ENCODE assay signal across 9 cellular contexts in the genomic region with DNA sequence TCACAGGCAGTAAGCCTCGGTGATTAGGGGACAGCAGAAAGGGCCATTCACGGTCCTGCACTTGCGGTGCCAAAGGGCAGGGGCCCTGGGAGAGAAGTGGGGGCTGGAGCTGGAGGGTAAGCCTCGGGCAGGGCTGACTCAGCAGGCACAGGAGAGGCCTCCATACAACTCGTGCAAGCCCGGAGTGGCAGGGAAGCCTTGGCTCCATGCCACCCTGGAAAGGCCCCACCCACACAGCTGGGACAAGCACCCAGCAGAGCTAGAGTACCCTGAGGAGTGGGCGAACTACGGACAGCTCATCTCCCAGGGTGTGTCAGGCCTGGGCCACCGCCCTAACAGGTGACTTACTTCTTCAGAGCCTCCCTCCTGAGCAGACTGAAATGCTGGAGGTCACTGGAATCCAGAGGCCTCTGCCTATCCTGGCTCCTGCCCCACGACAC. TPM values are rescaled to one million over a fixed set of nuclear protein-coding genes. Genes with fewer than 3 reads are reported as not detected.
A peak's percentile ranks its signal among the peaks of the same experiment; 100 is the strongest.
DNase-seq lines count a peak whose midpoint lies in the region; ATAC-seq and TF ChIP-seq lines count a peak whose summit lies in the region.
"Had no signal": no experiment of that assay in that cellular context is flagged by ENCODE, and none has a peak within 500 bp of the region (broad histone marks: within the 10 kb centered on the region; RNA-seq: fewer than 3 reads in every experiment).

No MANE protein-coding gene starts in this region.

- H3K4me3 ChIP-seq in cardiac fibroblast (replicated peaks in 1 of 2; ENCODE audit: low read depth in 2 of 2, low read length in 2 of 2) (no peak overlapping the region), mesenchymal stem cell (ENCODE audit: insufficient read depth in 1 of 2, low read depth in 1 of 2, low read length in 2 of 2) (no peak overlapping the region)

- no peak overlapping the region for H3K4ac ChIP-seq in mesenchymal stem cell (ENCODE audit: low read depth in 1 of 2, low read length in 2 of 2)

- H4K8ac ChIP-seq in mesenchymal stem cell (ENCODE audit: low read length): no peak overlapping the region

- CTCF ChIA-PET in WTC11 (lab: Charles Lee): interaction anchor here (1.3 to 1.5 kb wide), 2 partner anchors 16 to 32 kb away, joined by 3 to 5 read pairs; no protein-coding TSS in a partner anchor

- H4K91ac ChIP-seq in mesenchymal stem cell (ENCODE audit: low read length): no peak overlapping the region

- peaks cover 5% of the 10 kb centered on the region for H3K27me3 Mint-ChIP-seq in activated T-helper 2 cell treated with anti-CD3 and anti-CD28 coated beads, Interferon-gamma antibody, Interleukin-2, Interleukin-4, amounts not matched to agents 10 μg/mL and 5 μg/mL and 100 μg/mL, durations not matched to agents 14 hours and 24 hours and 36 hours (ENCODE audit: low read depth)
- 0 out of 2 replicates have a peak, but pooled peaks cover 3% of the 10 kb centered on the region for H3K27me3 Mint-ChIP-seq in WTC11 (ENCODE audit: low read depth)

- intact Hi-C loops in activated T-helper 2 cell treated with anti-CD3 and anti-CD28 coated beads, Interferon-gamma antibody, Interleukin-2, Interleukin-4, amounts not matched to agents 10 μg/mL and 5 μg/mL and 100 μg/mL, durations not matched to agents 14 hours and 24 hours and 36 hours (cut with micrococcal nuclease): no loop called here

- H3K36me3 Mint-ChIP-seq in activated T-helper 2 cell treated with anti-CD3 and anti-CD28 coated beads, Interferon-gamma antibody, Interleukin-2, Interleukin-4, amounts not matched to agents 10 μg/mL and 5 μg/mL and 100 μg/mL, durations not matched to agents 14 hours and 24 hours and 36 hours (ENCODE audit: low read depth): no peaks in the 10 kb centered on the region
- no peaks in the 10 kb centered on the region for H3K36me3 Mint-ChIP-seq in WTC11

- no peak overlapping the region for H2BK5ac ChIP-seq in mesenchymal stem cell (ENCODE audit: low read depth, low read length, poor library complexity, severe bottlenecking)

- H3K9me3 Mint-ChIP-seq in activated T-helper 2 cell treated with anti-CD3 and anti-CD28 coated beads, Interferon-gamma antibody, Interleukin-2, Interleukin-4, amounts not matched to agents 10 μg/mL and 5 μg/mL and 100 μg/mL, durations not matched to agents 14 hours and 24 hours and 36 hours: no peaks in the 10 kb centered on the region
- no peaks in the 10 kb centered on the region for H3K9me3 Mint-ChIP-seq in WTC11

- peak overlapping the region; percentile 38 for H3K9ac ChIP-seq in mesenchymal stem cell (ENCODE audit: low read length)

- H3K4me2 ChIP-seq in mesenchymal stem cell (ENCODE audit: low read length, poor library complexity, severe bottlenecking): no peak overlapping the region

- H3K79me1 ChIP-seq in mesenchymal stem cell (replicated peaks; ENCODE audit: low read length, poor library complexity, severe bottlenecking): peaks cover 29% of the 10 kb centered on the region

- peak overlapping the region in 1 of 2 experiments; percentile 54 for H3K18ac ChIP-seq in mesenchymal stem cell (ENCODE audit: low read depth in 1 of 2, low read length in 2 of 2)

- TF ChIP-seq CTCF in cardiac fibroblast (IDR thresholded peaks at IDR 0.05; ENCODE audit: low read depth, low read length) (no peak), WTC11 (IDR thresholded peaks at IDR 0.05) (no peak)

- peaks cover 49% of the 10 kb centered on the region for H3K4me1 ChIP-seq in mesenchymal stem cell (ENCODE audit: control insufficient read depth, insufficient read depth, low read depth, low read length)

- H2BK15ac ChIP-seq in mesenchymal stem cell (ENCODE audit: low read depth, poor library complexity, severe bottlenecking): no peak overlapping the region

- DNase-seq in AG08396 (ENCODE audit: low spot score): peak; percentile 75
- DNase-seq in LHCN-M2 (ENCODE audit: low read depth): peak; percentile 53
- DNase-seq in cardiac fibroblast (ENCODE audit: low read depth in 2 of 2): peak; percentile 46 to 69
- DNase-seq in mesenchymal stem cell: peak; percentile 72
- no peak for DNase-seq in activated T-helper 2 cell treated with anti-CD3 and anti-CD28 coated beads, Interferon-gamma antibody, Interleukin-2, Interleukin-4, amounts not matched to agents 10 μg/mL and 5 μg/mL and 100 μg/mL, durations not matched to agents 14 hours and 24 hours and 36 hours (ENCODE audit: low spot score)
- no peak for DNase-seq in stimulated activated naive CD4-positive, alpha-beta T cell treated with Interleukin-2 at 50 U/mL for 16 hours (lab: John Stamatoyannopoulos, UW)
- no peak for DNase-seq in WTC11 (ENCODE audit: low spot score)
- DNase-seq: SIG-M5 had no signal

- no peak overlapping the region for H2AFZ ChIP-seq in mesenchymal stem cell (ENCODE audit: low read depth, low read length)

- ATAC-seq in GM19467 (IDR thresholded peaks at IDR 0.05; ENCODE audit: unreplicated experiment) (no peak), WTC11 (no peak)

- POLR2A ChIA-PET in WTC11 (lab: Charles Lee): no interaction called here

- H2AK5ac ChIP-seq in mesenchymal stem cell (ENCODE audit: low read length, severe bottlenecking): peak overlapping the region; percentile 5

- H2BK12ac ChIP-seq in mesenchymal stem cell (ENCODE audit: low read length in 2 of 2): peak overlapping the region in 1 of 2 experiments; percentile 59

- H2BK120ac ChIP-seq in mesenchymal stem cell (ENCODE audit: low read depth, low read length): no peak overlapping the region

- H3K14ac ChIP-seq in mesenchymal stem cell (ENCODE audit: low read length in 2 of 2): no peak overlapping the region

- no peak overlapping the region for H3K27ac Mint-ChIP-seq in activated T-helper 2 cell treated with anti-CD3 and anti-CD28 coated beads, Interferon-gamma antibody, Interleukin-2, Interleukin-4, amounts not matched to agents 10 μg/mL and 5 μg/mL and 100 μg/mL, durations not matched to agents 14 hours and 24 hours and 36 hours
- H3K27ac Mint-ChIP-seq in WTC11: no peak overlapping the region

- no peak overlapping the region for H3K4me3 Mint-ChIP-seq in activated T-helper 2 cell treated with anti-CD3 and anti-CD28 coated beads, Interferon-gamma antibody, Interleukin-2, Interleukin-4, amounts not matched to agents 10 μg/mL and 5 μg/mL and 100 μg/mL, durations not matched to agents 14 hours and 24 hours and 36 hours (ENCODE audit: low read depth)
- no peak overlapping the region for H3K4me3 Mint-ChIP-seq in WTC11

- H3K27me3 ChIP-seq in mesenchymal stem cell (ENCODE audit: control insufficient read depth in 1 of 2, insufficient read depth in 1 of 2, low read length in 2 of 2): no peaks in the 10 kb centered on the region

- 62% methylated on average over 10 of the region's 10 CpGs for WGBS in mesenchymal stem cell

- peaks cover 6 to 41% of the 10 kb centered on the region in 2 experiments for H3K36me3 ChIP-seq in mesenchymal stem cell (ENCODE audit: control insufficient read depth in 1 of 2, insufficient read depth in 2 of 2, low read depth in 1 of 2, low read length in 2 of 2)

- no peak overlapping the region for H3K23ac ChIP-seq in mesenchymal stem cell (ENCODE audit: low read length in 2 of 2)

- no peak overlapping the region for H3K27ac ChIP-seq in mesenchymal stem cell (ENCODE audit: low read length, poor library complexity, severe bottlenecking)

- no peaks in the 10 kb centered on the region for H3K4me1 Mint-ChIP-seq in activated T-helper 2 cell treated with anti-CD3 and anti-CD28 coated beads, Interferon-gamma antibody, Interleukin-2, Interleukin-4, amounts not matched to agents 10 μg/mL and 5 μg/mL and 100 μg/mL, durations not matched to agents 14 hours and 24 hours and 36 hours (ENCODE audit: low read depth)
- H3K4me1 Mint-ChIP-seq in WTC11: peaks cover 12% of the 10 kb centered on the region

- H3K9me3 ChIP-seq in mesenchymal stem cell (ENCODE audit: control insufficient read depth, low read length): no peaks in the 10 kb centered on the region

TF ChIP-seq in WTC11, 78 proteins besides CTCF, POLR2A, EP300 and RAD21 (continues in another document):
- TF ChIP-seq SP1 (CRISPR knock-in tag; conservative IDR thresholded peaks at IDR 0.05): no peak
- no peak for TF ChIP-seq MYBL2 (CRISPR knock-in tag; IDR thresholded peaks at IDR 0.05)
- no peak for TF ChIP-seq ZBTB21 (CRISPR knock-in tag; IDR thresholded peaks at IDR 0.05; ENCODE audit: borderline replicate concordance)
- TF ChIP-seq TEAD1 (CRISPR knock-in tag; IDR thresholded peaks at IDR 0.05): no peak
- TF ChIP-seq IRF2 (CRISPR knock-in tag; IDR thresholded peaks at IDR 0.05; ENCODE audit: borderline replicate concordance, low read depth): no peak
- TF ChIP-seq OVOL2 (CRISPR knock-in tag; IDR thresholded peaks at IDR 0.05; ENCODE audit: borderline replicate concordance): no peak
- TF ChIP-seq, protein P1, sequence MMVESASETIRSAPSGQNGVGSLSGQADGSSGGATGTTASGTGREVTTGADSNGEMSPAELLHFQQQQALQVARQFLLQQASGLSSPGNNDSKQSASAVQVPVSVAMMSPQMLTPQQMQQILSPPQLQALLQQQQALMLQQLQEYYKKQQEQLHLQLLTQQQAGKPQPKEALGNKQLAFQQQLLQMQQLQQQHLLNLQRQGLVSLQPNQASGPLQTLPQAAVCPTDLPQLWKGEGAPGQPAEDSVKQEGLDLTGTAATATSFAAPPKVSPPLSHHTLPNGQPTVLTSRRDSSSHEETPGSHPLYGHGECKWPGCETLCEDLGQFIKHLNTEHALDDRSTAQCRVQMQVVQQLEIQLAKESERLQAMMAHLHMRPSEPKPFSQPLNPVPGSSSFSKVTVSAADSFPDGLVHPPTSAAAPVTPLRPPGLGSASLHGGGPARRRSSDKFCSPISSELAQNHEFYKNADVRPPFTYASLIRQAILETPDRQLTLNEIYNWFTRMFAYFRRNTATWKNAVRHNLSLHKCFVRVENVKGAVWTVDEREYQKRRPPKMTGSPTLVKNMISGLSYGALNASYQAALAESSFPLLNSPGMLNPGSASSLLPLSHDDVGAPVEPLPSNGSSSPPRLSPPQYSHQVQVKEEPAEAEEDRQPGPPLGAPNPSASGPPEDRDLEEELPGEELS (CRISPR knock-in tag; IDR thresholded peaks at IDR 0.05): no peak
- TF ChIP-seq EMX1 (CRISPR knock-in tag; IDR thresholded peaks at IDR 0.05): no peak
- no peak for TF ChIP-seq RELA (CRISPR knock-in tag; IDR thresholded peaks at IDR 0.05; ENCODE audit: borderline replicate concordance)

RNA-seq across cellular contexts. Expression of a gene that starts 5.6 kb away (rescaled TPM):
- total RNA-seq in LHCN-M2 (2014; rRNA removed): 0.13 and 2.1 TPM in 2 replicates
- polyA plus RNA-seq in LHCN-M2 (2012): 1.1 TPM
- 0.65 TPM for polyA plus RNA-seq in mesenchymal stem cell (2013, experiment 1 of 2)
- polyA plus RNA-seq in mesenchymal stem cell (2013, experiment 2 of 2): 0.47 TPM
- total RNA-seq in activated T-helper 2 cell treated with anti-CD3 and anti-CD28 coated beads, Interferon-gamma antibody, Interleukin-2, Interleukin-4, amounts not matched to agents 10 μg/mL and 5 μg/mL and 100 μg/mL, durations not matched to agents 14 hours and 24 hours and 36 hours: not detected in 2 replicates
- total RNA-seq in WTC11 (2021): 0.13 to 0.16 TPM (median 0.14 TPM) in 3 replicates

RNA-seq across cellular contexts. Expression of a gene that starts 7.5 kb away (rescaled TPM):
- total RNA-seq in LHCN-M2 (2014; rRNA removed) (6.2 and 11.0 TPM in 2 replicates), WTC11 (2021) (5.9 to 6.9 TPM (median 6.6 TPM) in 3 replicates)
- 1.8 TPM for polyA plus RNA-seq in LHCN-M2 (2012)
- 1.6 TPM for polyA plus RNA-seq in mesenchymal stem cell (2013, experiment 1 of 2)
- polyA plus RNA-seq in mesenchymal stem cell (2013, experiment 2 of 2): 1.5 TPM
- total RNA-seq in activated T-helper 2 cell treated with anti-CD3 and anti-CD28 coated beads, Interferon-gamma antibody, Interleukin-2, Interleukin-4, amounts not matched to agents 10 μg/mL and 5 μg/mL and 100 μg/mL, durations not matched to agents 14 hours and 24 hours and 36 hours: not detected in 2 replicates

Comparison
In these comparisons a context has a peak if more than half of its experiments do, and no peak if none do; other contexts are left out.
1. DNase-seq: peak in AG08396 (single experiment), LHCN-M2 (single experiment), cardiac fibroblast (2 of 2) and mesenchymal stem cell (single experiment); none in activated T-helper 2 cell treated with anti-CD3 and anti-CD28 coated beads, Interferon-gamma antibody, Interleukin-2, Interleukin-4, amounts not matched to agents 10 μg/mL and 5 μg/mL and 100 μg/mL, durations not matched to agents 14 hours and 24 hours and 36 hours (single experiment), stimulated activated naive CD4-positive, alpha-beta T cell treated with Interleukin-2 at 50 U/mL for 16 hours (single experiment) and WTC11 (single experiment).